ENCODE assay signal across 8 cellular contexts in the genomic region with DNA sequence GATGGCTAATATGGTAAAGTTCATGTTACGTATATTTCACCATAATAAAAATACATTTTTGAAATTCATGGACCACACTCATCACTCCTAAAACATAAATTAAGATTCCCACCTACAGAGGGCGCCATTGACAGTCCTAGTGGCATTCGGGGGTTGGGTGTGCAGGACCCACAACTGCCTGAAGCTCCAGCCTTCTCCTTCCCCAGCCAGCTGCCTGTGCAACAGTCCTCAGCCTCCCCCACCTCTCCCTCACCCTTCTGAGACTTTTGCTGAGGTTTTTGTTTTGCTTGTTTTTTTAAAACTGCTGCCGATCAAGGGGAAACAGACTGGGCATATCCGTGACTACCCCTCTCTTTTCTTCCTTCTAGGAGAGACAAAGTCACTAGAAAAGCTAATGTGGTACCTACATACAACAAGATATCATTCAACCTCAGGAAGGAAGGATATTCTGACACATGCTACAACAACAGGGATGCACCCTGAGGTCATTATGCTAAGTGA. TPM values are rescaled to one million over a fixed set of nuclear protein-coding genes. Genes with fewer than 3 reads are reported as not detected.
A peak's percentile ranks its signal among the peaks of the same experiment; 100 is the strongest.
DNase-seq lines count a peak whose midpoint lies in the region; ATAC-seq and TF ChIP-seq lines count a peak whose summit lies in the region.

No MANE protein-coding gene starts in this region.

- H3K36me3 ChIP-seq in lower lobe of right lung, result no peaks in the 10 kb centered on the region

- no peak overlapping the region for H3K4me3 ChIP-seq in lower lobe of right lung

- TF ChIP-seq CTCF in GM12874 (IDR thresholded peaks at IDR 0.05; ENCODE audit: insufficient read depth, low read depth, low read length) (peak; percentile 45), lower lobe of right lung (IDR thresholded peaks at IDR 0.05) (peak; percentile 67)

- H3K36me3 Mint-ChIP-seq in stimulated activated naive B cell treated with anti-CD40 and anti-IgM and Interleukin-4, amounts not matched to agents 10 μg/mL and 1 μg/mL and 100 μg/mL, for 72 hours, result no peaks in the 10 kb centered on the region

- H3K27me3 ChIP-seq in lower lobe of right lung (ENCODE audit: low read depth), result no peaks in the 10 kb centered on the region

- no peaks in the 10 kb centered on the region for H3K9me3 ChIP-seq in lower lobe of right lung

- H3K4me3 Mint-ChIP-seq in stimulated activated naive B cell treated with anti-CD40 and anti-IgM and Interleukin-4, amounts not matched to agents 10 μg/mL and 1 μg/mL and 100 μg/mL, for 72 hours, result no peak overlapping the region

- peaks cover 11% of the 10 kb centered on the region for H3K4me1 ChIP-seq in lower lobe of right lung

- no peak overlapping the region for H3K27ac Mint-ChIP-seq in stimulated activated naive B cell treated with anti-CD40 and anti-IgM and Interleukin-4, amounts not matched to agents 10 μg/mL and 1 μg/mL and 100 μg/mL, for 72 hours

- intact Hi-C loops in lower lobe of right lung (cut with DNase I), result no loop called here

- H3K4me1 Mint-ChIP-seq in stimulated activated naive B cell treated with anti-CD40 and anti-IgM and Interleukin-4, amounts not matched to agents 10 μg/mL and 1 μg/mL and 100 μg/mL, for 72 hours, result peaks cover 0 to 8% of the 10 kb centered on the region in 2 donors

- H3K9me3 Mint-ChIP-seq in stimulated activated naive B cell treated with anti-CD40 and anti-IgM and Interleukin-4, amounts not matched to agents 10 μg/mL and 1 μg/mL and 100 μg/mL, for 72 hours, result no peaks in the 10 kb centered on the region

- peak; percentile 89 to 93 for ATAC-seq in lower lobe of right lung
- ATAC-seq in stimulated activated naive B cell treated with anti-CD40 and anti-IgM and Interleukin-4, amounts not matched to agents 10 μg/mL and 1 μg/mL and 100 μg/mL, for 72 hours (replicated peaks), result peak; percentile 71 to 80
- ATAC-seq in HG02678 (IDR thresholded peaks at IDR 0.05; ENCODE audit: unreplicated experiment), result no peak

- DNase-seq in 8988T (peak; percentile 35), NCI-H2227 (lab: John Stamatoyannopoulos, UW; ENCODE audit: unreplicated experiment) (peak; percentile 85), dermis blood vessel endothelial cell (peak; percentile 91), lower lobe of right lung (peak; percentile 63)
- peak; percentile 50 to 65 for DNase-seq in activated CD4-positive, alpha-beta T cell treated with anti-CD3 and anti-CD28 coated beads for 4 hours
- no peak for DNase-seq in stimulated activated naive B cell treated with anti-CD40 and anti-IgM and Interleukin-4, amounts not matched to agents 10 μg/mL and 1 μg/mL and 100 μg/mL, for 72 hours

- peaks cover 25 to 56% of the 10 kb centered on the region in 2 donors for H3K27me3 Mint-ChIP-seq in stimulated activated naive B cell treated with anti-CD40 and anti-IgM and Interleukin-4, amounts not matched to agents 10 μg/mL and 1 μg/mL and 100 μg/mL, for 72 hours

- no peak overlapping the region for H3K27ac ChIP-seq in lower lobe of right lung

RNA-seq across cellular contexts. Expression of a gene that starts 9.3 kb away (rescaled TPM):
- total RNA-seq in dermis blood vessel endothelial cell (17.9 and 39.7 TPM in 2 replicates), lower lobe of right lung (31.8 TPM)

RNA-seq across cellular contexts. Expression of a gene that starts 10.4 kb away (rescaled TPM):
- total RNA-seq in dermis blood vessel endothelial cell (18.5 and 27.6 TPM in 2 replicates), lower lobe of right lung (10.3 TPM)
